13 cellular contexts compared by ENCODE assay signal in genomic region chr14:61418749-61419148, GRCh38.
DNase-seq lines count a peak whose midpoint lies in the region; ATAC-seq and TF ChIP-seq lines count a peak whose summit lies in the region.
"Had no signal": no experiment of that assay in that cellular context is flagged by ENCODE, and none has a peak within 500 bp of the region (broad histone marks: within the 10 kb centered on the region; RNA-seq: fewer than 3 reads in every experiment).

No MANE protein-coding gene starts in this region.

- H3K27me3 ChIP-seq in Loucy (ENCODE audit: insufficient read depth, low read length, poor library complexity, severe bottlenecking): no peaks in the 10 kb centered on the region
- H3K27me3 ChIP-seq in effector memory CD4-positive, alpha-beta T cell (replicated peaks; ENCODE audit: control insufficient read depth, insufficient read depth, low read length, poor library complexity, severe bottlenecking): no peaks in the 10 kb centered on the region
- H3K27me3 ChIP-seq: hepatocyte had no signal

- CTCF ChIA-PET in activated CD4-positive, alpha-beta T cell treated with anti-CD3 and anti-CD28 coated beads for 36 hours (lab: Charles Lee): interaction anchor here (2.0 kb wide), 1 partner anchor 15 kb away, joined by 7 read pairs; no protein-coding TSS in a partner anchor

- peak overlapping the region; percentile 23 for H3K4me3 ChIP-seq in Loucy (ENCODE audit: low read length, poor library complexity, severe bottlenecking)
- no peak overlapping the region for H3K4me3 ChIP-seq in effector memory CD4-positive, alpha-beta T cell (ENCODE audit: insufficient read depth, low read depth, low read length, poor library complexity, severe bottlenecking)
- H3K4me3 ChIP-seq: hepatocyte had no signal

- H3K36me3 ChIP-seq in Loucy (ENCODE audit: insufficient read depth, low read length): peaks cover 7% of the 10 kb centered on the region; the same call in 1 of the 2 replicates
- H3K36me3 ChIP-seq in effector memory CD4-positive, alpha-beta T cell (ENCODE audit: control insufficient read depth, insufficient read depth, low read length): no peaks in the 10 kb centered on the region

- peak overlapping the region; percentile 44 for H3K9ac ChIP-seq in Loucy (ENCODE audit: low read depth, low read length, poor library complexity, severe bottlenecking)

- no peaks in the 10 kb centered on the region; the same call in 1 of the 2 replicates for H3K9me3 ChIP-seq in Loucy (ENCODE audit: insufficient read depth, low read depth, low read length)
- no peaks in the 10 kb centered on the region for H3K9me3 ChIP-seq in effector memory CD4-positive, alpha-beta T cell (ENCODE audit: control insufficient read depth, low read length)

- peaks cover 9% of the 10 kb centered on the region for H4K20me1 ChIP-seq in Loucy (ENCODE audit: insufficient read depth, low read length, poor library complexity, severe bottlenecking)

- no peak for DNase-seq in activated CD4-positive, alpha-beta T cell treated with anti-CD3 and anti-CD28 coated beads for 36 hours
- no peak for DNase-seq in activated CD4-positive, alpha-beta T cell treated with anti-CD3 and anti-CD28 coated beads for 1 hour
- no peak for DNase-seq in effector memory CD4-positive, alpha-beta T cell
- DNase-seq in pulmonary artery endothelial cell (ENCODE audit: low read depth, low spot score) (peak; percentile 58), NCI-H146 treated with DMSO at 0.1 percent for 48 hours (lab: John Stamatoyannopoulos, UW; ENCODE audit: unreplicated experiment) (no peak), NCI-H226 (no peak)
- DNase-seq in effector memory CD8-positive, alpha-beta T cell: no peak
- DNase-seq: activated CD4-positive, CD25-positive, alpha-beta regulatory T cell; NCI-H446 treated with DMSO at 0.1 percent for 48 hours; substantia nigra had no signal

- no peaks in the 10 kb centered on the region for H3K9me2 ChIP-seq in Loucy (replicated peaks; ENCODE audit: low read depth, low read length)

- H2AFZ ChIP-seq in Loucy (ENCODE audit: low read length): no peak overlapping the region
- H2AFZ ChIP-seq: hepatocyte had no signal

- no peak for TF ChIP-seq CTCF in Loucy (conservative IDR thresholded peaks at IDR 0.05; ENCODE audit: low read length)

- intact Hi-C loops in activated CD4-positive, alpha-beta T cell treated with anti-CD3 and anti-CD28 coated beads for 36 hours (cut with DNase I, micrococcal nuclease): no loop called here

- no peak for ATAC-seq in activated CD4-positive, alpha-beta T cell treated with anti-CD3 and anti-CD28 coated beads for 36 hours
- no peak for ATAC-seq in effector memory CD8-positive, alpha-beta T cell (replicated peaks)
- ATAC-seq: activated naive CD4-positive, alpha-beta T cell treated with anti-CD3 and anti-CD28 coated beads, Interleukin-2, amount 50 U/mL, for 72 hours had no signal

- H3K27ac ChIP-seq in effector memory CD4-positive, alpha-beta T cell (ENCODE audit: insufficient read depth, low read length, poor library complexity, severe bottlenecking): peak overlapping the region; percentile 40
- H3K27ac ChIP-seq: hepatocyte had no signal

- peaks cover 66% of the 10 kb centered on the region for H3K4me1 ChIP-seq in Loucy (ENCODE audit: insufficient read depth, low read length, poor library complexity, severe bottlenecking)
- H3K4me1 ChIP-seq in effector memory CD4-positive, alpha-beta T cell (ENCODE audit: control insufficient read depth, insufficient read depth, low read length, poor library complexity, severe bottlenecking): peaks cover 66% of the 10 kb centered on the region

- H3K9me3 Mint-ChIP-seq in activated CD4-positive, alpha-beta T cell treated with anti-CD3 and anti-CD28 coated beads for 36 hours (ENCODE audit: low read depth): no peaks in the 10 kb centered on the region
- no peaks in the 10 kb centered on the region for H3K9me3 Mint-ChIP-seq in effector memory CD8-positive, alpha-beta T cell

- H3K27me3 Mint-ChIP-seq in activated CD4-positive, alpha-beta T cell treated with anti-CD3 and anti-CD28 coated beads for 36 hours: no peaks in the 10 kb centered on the region
- no peaks in the 10 kb centered on the region for H3K27me3 Mint-ChIP-seq in effector memory CD8-positive, alpha-beta T cell

- peaks cover 10% of the 10 kb centered on the region for H3K4me1 Mint-ChIP-seq in activated CD4-positive, alpha-beta T cell treated with anti-CD3 and anti-CD28 coated beads for 36 hours
- peaks cover 15 to 41% of the 10 kb centered on the region in 2 donors for H3K4me1 Mint-ChIP-seq in effector memory CD8-positive, alpha-beta T cell (ENCODE audit: low read depth in 2 of 2)

- H3K4me2 ChIP-seq in Loucy (ENCODE audit: low read depth, low read length, poor library complexity, severe bottlenecking): peak overlapping the region; percentile 48
- H3K4me2 ChIP-seq: hepatocyte had no signal

- H3K4me3 Mint-ChIP-seq in activated CD4-positive, alpha-beta T cell treated with anti-CD3 and anti-CD28 coated beads for 36 hours: no peak overlapping the region
- peak overlapping the region in 1 of 2 donors; percentile 69 for H3K4me3 Mint-ChIP-seq in effector memory CD8-positive, alpha-beta T cell

- peaks cover 13% of the 10 kb centered on the region for H3K36me3 Mint-ChIP-seq in activated CD4-positive, alpha-beta T cell treated with anti-CD3 and anti-CD28 coated beads for 36 hours (ENCODE audit: low read depth)
- peaks cover 41% of the 10 kb centered on the region for H3K36me3 Mint-ChIP-seq in effector memory CD8-positive, alpha-beta T cell (ENCODE audit: insufficient read depth)

- POLR2A ChIA-PET in activated CD4-positive, alpha-beta T cell treated with anti-CD3 and anti-CD28 coated beads for 36 hours (lab: Charles Lee): interaction anchor here (0.6 kb wide), 1 partner anchor 12 kb away, joined by 6 read pairs; no protein-coding TSS in a partner anchor

- no peaks in the 10 kb centered on the region for H3F3A ChIP-seq in Loucy (ENCODE audit: low read depth)

- peaks cover 100% of the 10 kb centered on the region for H3K79me2 ChIP-seq in Loucy (ENCODE audit: insufficient read depth, low read length)
- H3K79me2 ChIP-seq: hepatocyte had no signal

- peak overlapping the region; percentile 89 for H3K27ac Mint-ChIP-seq in activated CD4-positive, alpha-beta T cell treated with anti-CD3 and anti-CD28 coated beads for 36 hours
- no peak overlapping the region for H3K27ac Mint-ChIP-seq in effector memory CD8-positive, alpha-beta T cell
